Comparison of ENCODE assay signal across 13 cellular contexts in the genomic region with DNA sequence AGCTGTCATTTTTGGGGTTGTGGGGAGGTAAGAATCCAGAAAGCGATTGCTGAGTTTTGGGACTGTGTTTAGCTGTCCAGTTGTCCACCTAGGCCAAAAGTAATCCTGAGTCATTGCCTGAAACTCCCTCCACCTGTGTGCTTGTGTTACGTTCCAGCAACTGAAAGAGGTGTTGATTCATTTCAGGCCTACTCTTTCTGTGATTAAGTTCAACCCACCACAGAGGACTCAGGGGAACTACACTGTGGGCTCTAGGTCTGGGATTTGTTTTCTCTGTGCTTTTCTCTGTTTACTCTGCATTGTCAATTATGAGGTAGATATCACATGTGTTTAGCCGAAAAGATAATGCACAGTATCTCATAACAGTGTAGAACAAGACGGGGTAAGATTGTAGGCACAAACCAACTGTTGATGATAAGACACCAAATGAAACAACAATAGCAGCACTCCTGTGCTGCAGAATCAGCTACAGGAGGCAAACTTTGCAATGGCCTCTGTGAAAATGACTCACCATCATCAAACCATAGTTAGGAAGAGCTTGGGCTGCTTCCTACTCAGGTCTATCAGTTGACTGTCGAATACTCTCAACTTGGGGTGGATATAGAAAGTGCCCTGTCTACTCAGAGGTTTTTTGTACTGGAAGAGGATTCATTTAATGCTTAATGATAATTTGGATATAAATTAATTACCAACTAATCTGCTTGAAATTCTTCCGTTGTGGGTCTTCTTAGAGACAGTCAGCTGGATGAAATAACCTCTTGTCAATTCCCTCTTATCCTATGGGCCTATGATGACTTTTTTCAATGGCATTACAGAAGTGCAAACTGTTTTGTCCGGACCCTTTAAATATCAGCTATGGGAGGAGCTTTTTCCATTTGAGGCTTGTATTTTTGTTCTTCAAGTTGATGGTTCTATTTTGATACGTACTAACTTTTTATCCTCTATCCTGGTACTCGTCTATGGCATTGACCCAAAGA.
A peak's percentile ranks its signal among the peaks of the same experiment; 100 is the strongest.
DNase-seq lines count a peak whose midpoint lies in the region; ATAC-seq and TF ChIP-seq lines count a peak whose summit lies in the region.
"Had no signal": no experiment of that assay in that cellular context is flagged by ENCODE, and none has a peak within 500 bp of the region (broad histone marks: within the 10 kb centered on the region; RNA-seq: fewer than 3 reads in every experiment).

No MANE protein-coding gene starts in this region.

- H3K36me3 ChIP-seq in PC-3 (ENCODE audit: low read depth, low read length): no peaks in the 10 kb centered on the region
- no peaks in the 10 kb centered on the region for H3K36me3 ChIP-seq in A673 (ENCODE audit: insufficient read depth, low read length, poor library complexity, severe bottlenecking)
- H3K36me3 ChIP-seq: tibial artery had no signal

- CTCF ChIA-PET in PC-3 (lab: Charles Lee) (no interaction called here), A673 (lab: Charles Lee) (no interaction called here)

- H3K4me1 ChIP-seq in PC-3 (ENCODE audit: insufficient read depth, low read length) (no peaks in the 10 kb centered on the region), A673 (ENCODE audit: insufficient read depth, low read length, poor library complexity, severe bottlenecking) (peaks cover 7% of the 10 kb centered on the region)
- H3K4me1 ChIP-seq: tibial artery had no signal

- no TSS peak for BruUV-seq in PC-3 (replicated peaks; lab: Mats Ljungman, UMichigan)
- no TSS peak for BruUV-seq in A673 (replicated peaks; lab: Mats Ljungman, UMichigan)

- H3K36me3 Mint-ChIP-seq in T-helper 17 cell (ENCODE audit: low read depth): no peaks in the 10 kb centered on the region
- H3K36me3 Mint-ChIP-seq: CD4-positive, alpha-beta memory T cell; natural killer cell had no signal

- no peak overlapping the region for H3K9ac ChIP-seq in PC-3 (ENCODE audit: low read length)

- no peaks in the 10 kb centered on the region for H3K4me1 Mint-ChIP-seq in T-helper 17 cell
- H3K4me1 Mint-ChIP-seq: CD4-positive, alpha-beta memory T cell; natural killer cell had no signal

- DNase-seq in PC-3 (no peak), NCI-H1436 (lab: John Stamatoyannopoulos, UW) (no peak), A673 (ENCODE audit: low spot score) (no peak), T-helper 17 cell (no peak)
- no peak for DNase-seq in activated CD4-positive, CD25-positive, alpha-beta regulatory T cell (lab: John Stamatoyannopoulos, UW)
- DNase-seq: activated naive CD4-positive, alpha-beta T cell treated with anti-CD3 and anti-CD28 coated beads for 36 hours; CD4-positive, alpha-beta memory T cell; effector CD8-positive, alpha-beta T cell; natural killer cell; tibial artery had no signal

- intact Hi-C loops in PC-3 (cut with micrococcal nuclease): no loop called here
- intact Hi-C loops in A673 (cut with micrococcal nuclease; ENCODE audit: unreplicated experiment): no loop called here

- no peaks in the 10 kb centered on the region for H4K20me1 ChIP-seq in PC-3 (ENCODE audit: low read length)

- H3K4me2 ChIP-seq in PC-3 (ENCODE audit: low read length): no peak overlapping the region

- no peak overlapping the region for H3K27ac ChIP-seq in PC-3 (ENCODE audit: low read length)
- H3K27ac ChIP-seq in A673 (ENCODE audit: low read depth, low read length, poor library complexity, severe bottlenecking): no peak overlapping the region
- H3K27ac ChIP-seq: tibial artery had no signal

- no peaks in the 10 kb centered on the region for H3K27me3 ChIP-seq in PC-3 (ENCODE audit: low read length)
- peaks cover 42% of the 10 kb centered on the region for H3K27me3 ChIP-seq in A673 (replicated peaks; ENCODE audit: insufficient read depth, low read depth, low read length, poor library complexity)
- H3K27me3 ChIP-seq: tibial artery had no signal

- no peak overlapping the region for H3K27ac Mint-ChIP-seq in T-helper 17 cell
- H3K27ac Mint-ChIP-seq: activated naive CD4-positive, alpha-beta T cell treated with anti-CD3 and anti-CD28 coated beads for 36 hours; CD4-positive, alpha-beta memory T cell; natural killer cell had no signal

- ATAC-seq in GM18505 (IDR thresholded peaks at IDR 0.05; ENCODE audit: unreplicated experiment) (peak; percentile 93), GM19467 (IDR thresholded peaks at IDR 0.05; ENCODE audit: unreplicated experiment) (peak; percentile 87), HG02973 (IDR thresholded peaks at IDR 0.05; ENCODE audit: unreplicated experiment) (peak; percentile 95), PC-3 (peak; percentile 45), T-helper 17 cell (no peak)
- ATAC-seq: natural killer cell had no signal

- TF ChIP-seq POLR2A in GM18505 (IDR thresholded peaks at IDR 0.05; ENCODE audit: borderline replicate concordance, extremely low read depth, insufficient read depth, insufficient read length): no peak

- POLR2A ChIA-PET in PC-3 (lab: Charles Lee; ENCODE audit: unreplicated experiment): no interaction called here
- POLR2A ChIA-PET in A673 (lab: Charles Lee; ENCODE audit: low non-redundant PET): no interaction called here

- no peaks in the 10 kb centered on the region for H3K27me3 Mint-ChIP-seq in T-helper 17 cell

- TF ChIP-seq CTCF in PC-3 (conservative IDR thresholded peaks at IDR 0.05; ENCODE audit: low read depth, low read length): no peak
- no peak for TF ChIP-seq CTCF in A673 (conservative IDR thresholded peaks at IDR 0.05; ENCODE audit: low read depth, low read length)

- H3K79me2 ChIP-seq in PC-3 (ENCODE audit: low read length): no peaks in the 10 kb centered on the region

- H3K9me2 ChIP-seq in PC-3 (replicated peaks; ENCODE audit: low read length): no peaks in the 10 kb centered on the region

- H3K9me3 ChIP-seq in PC-3 (ENCODE audit: low read length) (no peaks in the 10 kb centered on the region), A673 (ENCODE audit: low read depth, low read length, poor library complexity, severe bottlenecking) (no peaks in the 10 kb centered on the region), T-helper 17 cell (ENCODE audit: control insufficient read depth, low read length, poor library complexity, severe bottlenecking) (no peaks in the 10 kb centered on the region)
- H3K9me3 ChIP-seq: tibial artery had no signal

- no peaks in the 10 kb centered on the region for H3F3A ChIP-seq in PC-3 (ENCODE audit: low read length, unreplicated experiment)

- no peak overlapping the region for H3K4me3 ChIP-seq in PC-3 (ENCODE audit: low read length)
- no peak overlapping the region for H3K4me3 ChIP-seq in A673 (ENCODE audit: low read depth, low read length, poor library complexity, severe bottlenecking)
- H3K4me3 ChIP-seq: tibial artery had no signal

- H3K4me3 Mint-ChIP-seq in T-helper 17 cell: no peak overlapping the region
- H3K4me3 Mint-ChIP-seq: activated naive CD4-positive, alpha-beta T cell treated with anti-CD3 and anti-CD28 coated beads for 36 hours; CD4-positive, alpha-beta memory T cell; natural killer cell had no signal

- H2AFZ ChIP-seq in PC-3 (ENCODE audit: low read length): no peak overlapping the region
